Comparison of ENCODE assay signal across 21 cellular contexts in the genomic region with DNA sequence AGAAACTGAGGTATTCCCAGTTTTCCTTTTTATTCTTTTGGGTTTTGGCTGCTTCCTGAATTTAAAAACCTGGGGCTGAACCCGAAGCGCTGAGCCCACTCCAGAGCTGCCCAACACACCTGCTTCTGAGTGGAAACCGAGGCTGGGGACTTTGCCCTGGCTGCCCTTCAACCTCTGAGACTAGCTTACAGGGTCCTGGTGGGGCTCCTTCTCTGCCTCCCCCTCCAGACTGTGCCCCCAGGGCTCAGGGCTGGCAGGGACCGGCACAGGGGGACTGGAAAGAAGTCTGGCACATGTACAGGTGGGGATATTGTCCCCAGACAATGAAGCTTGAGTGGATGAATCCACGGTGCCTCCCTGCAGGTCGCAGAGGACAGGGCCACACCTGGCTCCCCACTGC.
DNase-seq lines count a peak whose midpoint lies in the region; ATAC-seq and TF ChIP-seq lines count a peak whose summit lies in the region.
"Had no signal": no experiment of that assay in that cellular context is flagged by ENCODE, and none has a peak within 500 bp of the region (broad histone marks: within the 10 kb centered on the region; RNA-seq: fewer than 3 reads in every experiment).

No MANE protein-coding gene starts in this region.

- H3K27me3 Mint-ChIP-seq in chondrocyte (ENCODE audit: low read depth) = peaks cover 46% of the 10 kb centered on the region

- ATAC-seq in left ventricle myocardium superior = no peak
- ATAC-seq in GM19023 (IDR thresholded peaks at IDR 0.05; ENCODE audit: unreplicated experiment) = no peak
- ATAC-seq: A549 had no signal

- no peaks in the 10 kb centered on the region for H3K79me1 ChIP-seq in mesenchymal stem cell (replicated peaks; ENCODE audit: low read length, poor library complexity, severe bottlenecking)

- H3K4me1 Mint-ChIP-seq in chondrocyte (ENCODE audit: low read depth) = no peaks in the 10 kb centered on the region
- H3K4me1 Mint-ChIP-seq: CD4-positive, alpha-beta memory T cell had no signal

- H3K4me1 ChIP-seq in left ventricle myocardium inferior (no peaks in the 10 kb centered on the region), mesenchymal stem cell (ENCODE audit: control insufficient read depth, insufficient read depth, low read depth, low read length) (no peaks in the 10 kb centered on the region)
- H3K4me1 ChIP-seq: A549, BE2C, HAP-1 had no signal

- peak overlapping the region; percentile 26 for H2BK15ac ChIP-seq in mesenchymal stem cell (ENCODE audit: low read depth, poor library complexity, severe bottlenecking)

- no peak overlapping the region for H3K4ac ChIP-seq in mesenchymal stem cell (ENCODE audit: low read depth in 1 of 2, low read length in 2 of 2)

- H3K18ac ChIP-seq in mesenchymal stem cell (ENCODE audit: low read depth in 1 of 2, low read length in 2 of 2) = no peak overlapping the region

- peak overlapping the region in 1 of 2 experiments; percentile 64 for H2BK12ac ChIP-seq in mesenchymal stem cell (ENCODE audit: low read length in 2 of 2)

- H3K27ac Mint-ChIP-seq in chondrocyte (ENCODE audit: unreplicated experiment) = no peak overlapping the region
- H3K27ac Mint-ChIP-seq: CD4-positive, alpha-beta memory T cell; HFFc6 had no signal

- H4K8ac ChIP-seq in mesenchymal stem cell (ENCODE audit: low read length) = no peak overlapping the region

- H3K27ac ChIP-seq in left ventricle myocardium inferior (replicated peaks) (no peak overlapping the region), mesenchymal stem cell (ENCODE audit: low read length, poor library complexity, severe bottlenecking) (no peak overlapping the region)
- H3K27ac ChIP-seq: A549 had no signal

- H2AK5ac ChIP-seq in mesenchymal stem cell (ENCODE audit: low read length, severe bottlenecking) = no peak overlapping the region

- no peak overlapping the region for H3K14ac ChIP-seq in mesenchymal stem cell (ENCODE audit: low read length in 2 of 2)

- H2BK120ac ChIP-seq in mesenchymal stem cell (ENCODE audit: low read depth, low read length) = no peak overlapping the region

- TF ChIP-seq CTCF in left ventricle myocardium inferior (IDR thresholded peaks at IDR 0.05; ENCODE audit: borderline replicate concordance) = no peak
- TF ChIP-seq CTCF in chondrocyte (IDR thresholded peaks at IDR 0.05) = no peak

- H3K23ac ChIP-seq in mesenchymal stem cell (ENCODE audit: low read length in 2 of 2) = no peak overlapping the region

- no peak overlapping the region for H2BK5ac ChIP-seq in mesenchymal stem cell (ENCODE audit: low read depth, low read length, poor library complexity, severe bottlenecking)

- peaks cover 13% of the 10 kb centered on the region for H3K9me3 ChIP-seq in left ventricle myocardium inferior (replicated peaks)
- peaks cover 5% of the 10 kb centered on the region for H3K9me3 ChIP-seq in mesenchymal stem cell (ENCODE audit: control insufficient read depth, low read length)
- H3K9me3 ChIP-seq: A549, BE2C, HAP-1 had no signal

- no peak overlapping the region for H3K9ac ChIP-seq in mesenchymal stem cell (ENCODE audit: low read length)

- no peak overlapping the region for H3K4me3 ChIP-seq in left ventricle myocardium inferior
- H3K4me3 ChIP-seq in mesenchymal stem cell (ENCODE audit: insufficient read depth in 1 of 2, low read depth in 1 of 2, low read length in 2 of 2) = no peak overlapping the region
- H3K4me3 ChIP-seq: A549, HAP-1 had no signal

- H3K27me3 ChIP-seq in left ventricle myocardium inferior (ENCODE audit: low read depth) = peaks cover 47% of the 10 kb centered on the region
- H3K27me3 ChIP-seq in mesenchymal stem cell (ENCODE audit: control insufficient read depth in 1 of 2, insufficient read depth in 1 of 2, low read length in 2 of 2) = peaks cover 24 to 39% of the 10 kb centered on the region in 2 experiments
- H3K27me3 ChIP-seq: BE2C had no signal

- DNase-seq in left ventricle myocardium superior (peak; percentile 11), left ventricle myocardium inferior (no peak), chondrocyte (ENCODE audit: low spot score) (peak; percentile 32), mesenchymal stem cell (no peak), islet precursor cell (no peak)
- DNase-seq in stimulated activated CD8-positive, alpha-beta memory T cell treated with anti-CD3 and anti-CD28 coated beads, Interleukin-4, amount 100 ng/mL, for 48 hours = no peak
- DNase-seq: 8988T; ACHN; AML-193; BE2C; C1 segment of cervical spinal cord; Calu3; CD4-positive, alpha-beta memory T cell; COR-L47; DMS79 treated with DMSO at 0.1 percent for 48 hours; GF-D8; GOT3; HFFc6 had no signal

- no peak overlapping the region for H3K4me3 Mint-ChIP-seq in chondrocyte (ENCODE audit: unreplicated experiment)
- H3K4me3 Mint-ChIP-seq: CD4-positive, alpha-beta memory T cell; HFFc6 had no signal

- peaks cover 8% of the 10 kb centered on the region for H3K36me3 Mint-ChIP-seq in chondrocyte (ENCODE audit: low read depth)
- H3K36me3 Mint-ChIP-seq: CD4-positive, alpha-beta memory T cell had no signal

- peaks cover 11% of the 10 kb centered on the region for H3K9me3 Mint-ChIP-seq in chondrocyte (ENCODE audit: low read depth)
- H3K9me3 Mint-ChIP-seq: HFFc6 had no signal

- H2AFZ ChIP-seq in mesenchymal stem cell (ENCODE audit: low read depth, low read length) = no peak overlapping the region

- intact Hi-C loops in left ventricle myocardium superior (cut with micrococcal nuclease) (no loop called here), left ventricle myocardium inferior (cut with micrococcal nuclease) (no loop called here)

- no peak overlapping the region for H3K4me2 ChIP-seq in mesenchymal stem cell (ENCODE audit: low read length, poor library complexity, severe bottlenecking)
- H3K4me2 ChIP-seq: A549 had no signal

- WGBS in mesenchymal stem cell = 81% methylated on average over 6 of the region's 6 CpGs

- H3K36me3 ChIP-seq in left ventricle myocardium inferior (no peaks in the 10 kb centered on the region), mesenchymal stem cell (ENCODE audit: control insufficient read depth in 1 of 2, insufficient read depth in 2 of 2, low read depth in 1 of 2, low read length in 2 of 2) (peaks cover 0 to 4% of the 10 kb centered on the region in 2 experiments)
- H3K36me3 ChIP-seq: BE2C, HAP-1 had no signal

- no peak overlapping the region for H4K91ac ChIP-seq in mesenchymal stem cell (ENCODE audit: low read length)

Comparison
In these comparisons a context has a peak if more than half of its experiments do, and no peak if none do; other contexts are left out.
1. DNase-seq: peak in left ventricle myocardium superior (single experiment) and chondrocyte (single experiment); none in left ventricle myocardium inferior (single experiment), mesenchymal stem cell (single experiment), stimulated activated CD8-positive, alpha-beta memory T cell treated with anti-CD3 and anti-CD28 coated beads, Interleukin-4, amount 100 ng/mL, for 48 hours (single experiment) and islet precursor cell (single experiment).